16 cellular contexts compared by ENCODE assay signal in genomic region chr3:111787556-111788463, GRCh38.
"Had no signal": no experiment of that assay in that cellular context is flagged by ENCODE, and none has a peak within 500 bp of the region (broad histone marks: within the 10 kb centered on the region; RNA-seq: fewer than 3 reads in every experiment).

No MANE protein-coding gene starts in this region.

- H3K4me1 Mint-ChIP-seq: brain; naive thymus-derived CD8-positive, alpha-beta T cell; T-helper 17 cell had no signal

- H3K9me3 Mint-ChIP-seq: activated naive CD4-positive, alpha-beta T cell treated with anti-CD3 and anti-CD28 coated beads for 36 hours; brain; naive thymus-derived CD8-positive, alpha-beta T cell; WTC11 had no signal

- H3K27ac Mint-ChIP-seq: activated CD8-positive, alpha-beta T cell treated with anti-CD3 and anti-CD28 coated beads, Interleukin-2, amount 10 ng/mL, durations not matched to agents 7 days and 5 days; activated naive CD4-positive, alpha-beta T cell treated with anti-CD3 and anti-CD28 coated beads for 36 hours; naive thymus-derived CD8-positive, alpha-beta T cell; T-helper 17 cell; WTC11 had no signal

- H3K27me3 Mint-ChIP-seq: brain; naive thymus-derived CD8-positive, alpha-beta T cell; T-helper 17 cell had no signal

- H3K4me3 ChIP-seq: gastroesophageal sphincter, mucosa of descending colon, upper lobe of right lung had no signal

- DNase-seq: activated CD4-positive, alpha-beta T cell treated with anti-CD3 and anti-CD28 coated beads for 48 hours; activated CD8-positive, alpha-beta T cell treated with anti-CD3 and anti-CD28 coated beads, Interleukin-2, amount 10 ng/mL, durations not matched to agents 7 days and 5 days; activated naive CD4-positive, alpha-beta T cell treated with anti-CD3 and anti-CD28 coated beads for 36 hours; hypothalamus; kidney glomerular epithelial cell; mucosa of descending colon; naive thymus-derived CD8-positive, alpha-beta T cell; nucleus accumbens; SIG-M5; stimulated activated CD4-positive, alpha-beta T cell treated with anti-CD3 and anti-CD28 coated beads, Interleukin-15, amount 100 ng/mL, for 24 hours; stimulated activated CD4-positive, alpha-beta T cell treated with anti-CD3 and anti-CD28 coated beads, Interleukin-4, amount 100 ng/mL, for 24 hours; T-helper 17 cell; upper lobe of right lung had no signal

- H3K27me3 ChIP-seq: gastroesophageal sphincter, upper lobe of right lung had no signal

- H3K36me3 Mint-ChIP-seq: brain; naive thymus-derived CD8-positive, alpha-beta T cell; WTC11 had no signal

- H3K9me3 ChIP-seq: gastroesophageal sphincter, mucosa of descending colon, upper lobe of right lung had no signal

- H3K4me3 Mint-ChIP-seq: activated CD8-positive, alpha-beta T cell treated with anti-CD3 and anti-CD28 coated beads, Interleukin-2, amount 10 ng/mL, durations not matched to agents 7 days and 5 days; activated naive CD4-positive, alpha-beta T cell treated with anti-CD3 and anti-CD28 coated beads for 36 hours; brain; naive thymus-derived CD8-positive, alpha-beta T cell; T-helper 17 cell; WTC11 had no signal

- H3K27ac ChIP-seq: upper lobe of right lung had no signal

- ATAC-seq: activated CD8-positive, alpha-beta T cell treated with anti-CD3 and anti-CD28 coated beads, Interleukin-2, amount 10 ng/mL, durations not matched to agents 7 days and 5 days; gastroesophageal sphincter; mucosa of descending colon; naive thymus-derived CD8-positive, alpha-beta T cell; T-helper 17 cell; upper lobe of right lung; WTC11 had no signal

- H3K36me3 ChIP-seq: gastroesophageal sphincter, upper lobe of right lung had no signal
